29 cellular contexts compared by ENCODE assay signal in the genomic region with DNA sequence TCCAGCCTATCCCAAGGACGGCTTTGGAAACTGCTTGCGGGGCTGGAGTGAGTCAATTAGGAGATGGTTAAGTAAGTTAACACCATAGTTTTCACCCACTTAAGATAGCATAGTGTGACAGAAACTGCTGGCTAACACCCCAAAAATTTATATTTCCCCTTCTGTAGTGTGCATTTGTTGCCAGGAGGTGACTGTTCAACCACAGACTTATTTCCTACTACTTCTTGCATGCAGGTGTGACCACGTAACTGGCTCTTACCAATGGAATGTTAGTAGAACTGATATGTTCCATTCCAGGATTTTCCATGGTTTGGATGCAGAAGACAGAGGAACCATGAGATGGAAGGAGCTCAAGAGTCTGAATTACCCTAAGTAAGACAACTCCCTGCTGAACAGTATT. TPM values are rescaled to one million over a fixed set of nuclear protein-coding genes. Genes with fewer than 3 reads are reported as not detected.
DNase-seq lines count a peak whose midpoint lies in the region; ATAC-seq and TF ChIP-seq lines count a peak whose summit lies in the region.
"Had no signal": no experiment of that assay in that cellular context is flagged by ENCODE, and none has a peak within 500 bp of the region (broad histone marks: within the 10 kb centered on the region; RNA-seq: fewer than 3 reads in every experiment).

No MANE protein-coding gene starts in this region.

- H3K27me3 ChIP-seq in foreskin keratinocyte (no peaks in the 10 kb centered on the region), psoas muscle (ENCODE audit: insufficient read depth in 3 of 3, low read length in 2 of 3) (no peaks in the 10 kb centered on the region)
- no peaks in the 10 kb centered on the region for H3K27me3 ChIP-seq in CD4-positive, alpha-beta memory T cell (ENCODE audit: insufficient read depth, low read length)
- H3K27me3 ChIP-seq: BE2C had no signal

- 81 to 84% (median 84%) methylated on average over 3 of the region's 3 CpGs for WGBS in psoas muscle, 3 donors

- H3K36me3 Mint-ChIP-seq in CD4-positive, alpha-beta memory T cell, result no peaks in the 10 kb centered on the region
- H3K36me3 Mint-ChIP-seq: CD14-positive monocyte, T-cell had no signal

- POLR2A ChIA-PET in CD4-positive, alpha-beta memory T cell (lab: Charles Lee; ENCODE audit: partially characterized antibody), result no interaction called here

- intact Hi-C loops in CD4-positive, alpha-beta memory T cell (cut with micrococcal nuclease), result no loop called here
- intact Hi-C loops in psoas muscle (cut with DNase I), result no loop called here

- TF ChIP-seq CTCF in foreskin keratinocyte (conservative IDR thresholded peaks at IDR 0.05), result no peak
- no peak for TF ChIP-seq CTCF in foreskin fibroblast (IDR thresholded peaks at IDR 0.05; ENCODE audit: low read depth, low read length)
- TF ChIP-seq CTCF in psoas muscle (IDR thresholded peaks at IDR 0.05), result no peak

- H3K4me1 ChIP-seq in foreskin keratinocyte (no peaks in the 10 kb centered on the region), psoas muscle (no peaks in the 10 kb centered on the region)
- H3K4me1 ChIP-seq in CD4-positive, alpha-beta memory T cell (ENCODE audit: insufficient read depth, low read length), result no peaks in the 10 kb centered on the region
- H3K4me1 ChIP-seq: BE2C, HAP-1 had no signal

- no peaks in the 10 kb centered on the region for H3K9me3 ChIP-seq in CD4-positive, alpha-beta memory T cell (ENCODE audit: control insufficient read depth in 1 of 2, low read length in 2 of 2)
- no peaks in the 10 kb centered on the region for H3K9me3 ChIP-seq in psoas muscle
- H3K9me3 ChIP-seq: BE2C, HAP-1 had no signal

- no peak overlapping the region for H3K27ac ChIP-seq in foreskin keratinocyte
- no peak overlapping the region for H3K27ac ChIP-seq in CD4-positive, alpha-beta memory T cell (ENCODE audit: low read depth, low read length)
- H3K27ac ChIP-seq in psoas muscle, result no peak overlapping the region
- H3K27ac ChIP-seq: PC-9, RWPE1 had no signal

- H3K27ac Mint-ChIP-seq in CD4-positive, alpha-beta memory T cell, result no peak overlapping the region
- H3K27ac Mint-ChIP-seq: T-cell had no signal

- H3K4me3 ChIP-seq in CD4-positive, alpha-beta memory T cell (ENCODE audit: low read length in 2 of 2), result no peak overlapping the region
- H3K4me3 ChIP-seq in foreskin fibroblast (ENCODE audit: low read depth in 1 of 2, low read length in 2 of 2), result no peak overlapping the region
- no peak overlapping the region for H3K4me3 ChIP-seq in psoas muscle
- H3K4me3 ChIP-seq: GM12878, HAP-1, K562, PC-9 had no signal

- peaks cover 3 to 4% of the 10 kb centered on the region in 2 donors for H3K27me3 Mint-ChIP-seq in CD4-positive, alpha-beta memory T cell

- no peaks in the 10 kb centered on the region for H3K4me1 Mint-ChIP-seq in CD4-positive, alpha-beta memory T cell
- H3K4me1 Mint-ChIP-seq: CD14-positive monocyte, T-cell had no signal

- no peak overlapping the region for H3K4me3 Mint-ChIP-seq in CD4-positive, alpha-beta memory T cell
- H3K4me3 Mint-ChIP-seq: CD14-positive monocyte, T-cell had no signal

- CTCF ChIA-PET in CD4-positive, alpha-beta memory T cell (lab: Charles Lee; ENCODE audit: partially characterized antibody), result no interaction called here

- H3K36me3 ChIP-seq in CD4-positive, alpha-beta memory T cell (ENCODE audit: insufficient read depth, low read length), result no peaks in the 10 kb centered on the region
- H3K36me3 ChIP-seq in psoas muscle (ENCODE audit: insufficient read depth in 1 of 2, low read depth in 1 of 2), result no peaks in the 10 kb centered on the region
- H3K36me3 ChIP-seq: BE2C, HAP-1 had no signal

- peaks cover 0 to 5% (median 2%) of the 10 kb centered on the region in 8 donors for H3K9me3 Mint-ChIP-seq in CD4-positive, alpha-beta memory T cell

- peak; percentile 23 for ATAC-seq in foreskin keratinocyte
- no peak for ATAC-seq in psoas muscle
- ATAC-seq: GM12878, K562, T-cell had no signal

- DNase-seq in Daoy (ENCODE audit: low read depth) (peak; percentile 30), RPMI8226 (peak; percentile 53), foreskin keratinocyte (peak in 1 of 2 donors; percentile 26), epidermal melanocyte (ENCODE audit: insufficient read length, low spot score) (no peak), foreskin fibroblast (no peak), psoas muscle (no peak)
- no peak for DNase-seq in CD4-positive, alpha-beta memory T cell
- DNase-seq: BE2C, DMS153, GOT3, Kasumi-1, MV-4-11, NCI-H1105, NCI-H1436 treated with DMSO at 0.1 percent for 48 hours, NCI-H187 treated with DMSO at 0.1 percent for 48 hours, NCI-H2171 treated with DMSO at 0.1 percent for 48 hours, NCI-H524 treated with DMSO at 0.1 percent for 48 hours, NCI-H774, PC-9, SHP77, T-cell had no signal

RNA-seq across cellular contexts. Expression of a gene that starts 52.9 kb away (rescaled TPM):
- not detected in 2 replicates for total RNA-seq in Daoy (2014; rRNA removed; shearing (Covaris generic))
- total RNA-seq in foreskin keratinocyte (not detected in 2 replicates), psoas muscle (not detected)
- polyA plus RNA-seq in foreskin keratinocyte (not detected in 2 replicates), psoas muscle (not detected)
- not detected for total RNA-seq in CD4-positive, alpha-beta memory T cell
- not detected for polyA plus RNA-seq in CD4-positive, alpha-beta memory T cell
- total RNA-seq: GM12878, HT-29, K562, M059J, PC-9, SK-MEL-5, T-cell had no signal
- polyA plus RNA-seq: CD14-positive monocyte had no signal

Comparison
In these comparisons a context has a peak if more than half of its experiments do, and no peak if none do; other contexts are left out.
1. DNase-seq: peak in Daoy (single experiment) and RPMI8226 (single experiment); none in epidermal melanocyte (single experiment), CD4-positive, alpha-beta memory T cell (0 of 5), foreskin fibroblast (0 of 2) and psoas muscle (0 of 2).